In the genomic region with DNA sequence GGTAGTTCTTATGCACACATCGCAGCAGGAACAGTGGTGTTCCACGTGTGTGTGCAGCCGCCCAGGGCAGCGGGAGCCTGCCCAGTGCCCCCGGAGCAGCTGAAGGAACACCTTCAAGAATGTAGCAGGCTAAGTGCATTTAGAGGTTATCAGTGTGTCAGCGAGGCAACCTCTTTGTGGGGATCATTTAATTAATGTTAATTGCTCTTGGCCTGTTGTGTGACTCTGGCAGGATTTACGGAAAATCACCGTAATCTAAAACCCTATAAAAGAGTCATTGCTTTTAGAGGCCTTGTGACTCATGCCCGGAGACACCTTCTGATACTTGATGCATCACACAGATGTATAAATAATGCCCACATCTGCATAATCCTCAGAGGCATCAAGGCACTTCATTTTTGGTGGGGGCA, we compare ENCODE assay signal across 17 cellular contexts. TPM values are rescaled to one million over a fixed set of nuclear protein-coding genes. Genes with fewer than 3 reads are reported as not detected.
DNase-seq lines count a peak whose midpoint lies in the region; ATAC-seq, FAIRE-seq and TF ChIP-seq lines count a peak whose summit lies in the region.
"Had no signal": no experiment of that assay in that cellular context is flagged by ENCODE, and none has a peak within 500 bp of the region (broad histone marks: within the 10 kb centered on the region; RNA-seq: fewer than 3 reads in every experiment).

No MANE protein-coding gene starts in this region.

- no peaks in the 10 kb centered on the region for H4K20me1 ChIP-seq in astrocyte (ENCODE audit: insufficient read depth, low read length)

- H3K9me3 Mint-ChIP-seq in astrocyte (ENCODE audit: unreplicated experiment): peaks cover 4% of the 10 kb centered on the region
- H3K9me3 Mint-ChIP-seq: activated naive CD8-positive, alpha-beta T cell treated with anti-CD3 and anti-CD28 coated beads, Interleukin-2, amount 10 ng/mL, durations not matched to agents 7 days and 5 days had no signal

- no peaks in the 10 kb centered on the region for H3K36me3 Mint-ChIP-seq in astrocyte (ENCODE audit: low read depth, unreplicated experiment)
- H3K36me3 Mint-ChIP-seq: activated naive CD8-positive, alpha-beta T cell treated with anti-CD3 and anti-CD28 coated beads, Interleukin-2, amount 10 ng/mL, durations not matched to agents 7 days and 5 days; CD4-positive, alpha-beta memory T cell had no signal

- no peak overlapping the region for H3K27ac Mint-ChIP-seq in astrocyte (ENCODE audit: unreplicated experiment)
- H3K27ac Mint-ChIP-seq: activated naive CD8-positive, alpha-beta T cell treated with anti-CD3 and anti-CD28 coated beads, Interleukin-2, amount 10 ng/mL, durations not matched to agents 7 days and 5 days; CD4-positive, alpha-beta memory T cell had no signal

- no peak overlapping the region for H2AFZ ChIP-seq in astrocyte (ENCODE audit: low read depth, low read length)

- peak; percentile 43 for FAIRE-seq in astrocyte (lab: Jason Lieb, UNC)

- no peak for TF ChIP-seq CTCF in astrocyte (IDR thresholded peaks at IDR 0.05; ENCODE audit: insufficient read depth, low read depth, low read length)
- no peak for TF ChIP-seq CTCF in mucosa of descending colon (IDR thresholded peaks at IDR 0.05)
- TF ChIP-seq CTCF in colonic mucosa (IDR thresholded peaks at IDR 0.05): no peak

- no peak overlapping the region for H3K4me2 ChIP-seq in astrocyte (ENCODE audit: low read length)

- H3K9me3 ChIP-seq in MG63: no peaks in the 10 kb centered on the region
- peaks cover 3% of the 10 kb centered on the region for H3K9me3 ChIP-seq in astrocyte (ENCODE audit: insufficient read depth, low read depth, low read length)
- no peaks in the 10 kb centered on the region for H3K9me3 ChIP-seq in mucosa of descending colon
- no peaks in the 10 kb centered on the region for H3K9me3 ChIP-seq in colonic mucosa
- H3K9me3 ChIP-seq: lower lobe of right lung, testis had no signal

- peaks cover 2% of the 10 kb centered on the region for H3K27me3 Mint-ChIP-seq in astrocyte (ENCODE audit: low read depth, unreplicated experiment)
- H3K27me3 Mint-ChIP-seq: activated naive CD8-positive, alpha-beta T cell treated with anti-CD3 and anti-CD28 coated beads, Interleukin-2, amount 10 ng/mL, durations not matched to agents 7 days and 5 days had no signal

- no peak overlapping the region for H3K4me3 Mint-ChIP-seq in astrocyte (ENCODE audit: unreplicated experiment)
- H3K4me3 Mint-ChIP-seq: activated naive CD8-positive, alpha-beta T cell treated with anti-CD3 and anti-CD28 coated beads, Interleukin-2, amount 10 ng/mL, durations not matched to agents 7 days and 5 days; CD4-positive, alpha-beta memory T cell had no signal

- intact Hi-C loops in mucosa of descending colon (cut with DNase I, micrococcal nuclease) (no loop called here), colonic mucosa (cut with DNase I) (no loop called here)

- no peaks in the 10 kb centered on the region for H3K36me3 ChIP-seq in MG63
- H3K36me3 ChIP-seq in astrocyte (ENCODE audit: insufficient read depth, low read length): no peaks in the 10 kb centered on the region
- H3K36me3 ChIP-seq in mucosa of descending colon (ENCODE audit: low read depth): no peaks in the 10 kb centered on the region
- no peaks in the 10 kb centered on the region for H3K36me3 ChIP-seq in colonic mucosa
- H3K36me3 ChIP-seq: lower lobe of right lung had no signal

- H3K27ac ChIP-seq in astrocyte (ENCODE audit: low read depth, low read length): no peak overlapping the region
- no peak overlapping the region for H3K27ac ChIP-seq in colonic mucosa
- H3K27ac ChIP-seq: lower lobe of right lung, testis, VCaP had no signal

- peaks cover 18% of the 10 kb centered on the region for H3K4me1 Mint-ChIP-seq in astrocyte (ENCODE audit: low read depth, unreplicated experiment)
- H3K4me1 Mint-ChIP-seq: activated naive CD8-positive, alpha-beta T cell treated with anti-CD3 and anti-CD28 coated beads, Interleukin-2, amount 10 ng/mL, durations not matched to agents 7 days and 5 days had no signal

- H3K4me1 ChIP-seq in astrocyte (ENCODE audit: insufficient read depth, low read length) (peaks cover 20% of the 10 kb centered on the region), mucosa of descending colon (ENCODE audit: low read depth) (no peaks in the 10 kb centered on the region), colonic mucosa (no peaks in the 10 kb centered on the region)
- H3K4me1 ChIP-seq: lower lobe of right lung, testis had no signal

- no peaks in the 10 kb centered on the region for H3K79me2 ChIP-seq in astrocyte (ENCODE audit: insufficient read depth, low read length)

- H3K9ac ChIP-seq in astrocyte (ENCODE audit: low read length) (no peak overlapping the region), colonic mucosa (ENCODE audit: low read depth in 2 of 2, low read length in 2 of 2) (no peak overlapping the region)

- H3K27me3 ChIP-seq in MG63 (no peaks in the 10 kb centered on the region), astrocyte (ENCODE audit: insufficient read depth, low read length) (no peaks in the 10 kb centered on the region), colonic mucosa (no peaks in the 10 kb centered on the region)
- H3K27me3 ChIP-seq: testis had no signal

- ATAC-seq in mucosa of descending colon: peak; percentile 79
- ATAC-seq: lower lobe of right lung had no signal

- DNase-seq in H4 (ENCODE audit: low spot score) (peak; percentile 28), MG63 (peak; percentile 40), astrocyte (ENCODE audit: low read depth) (peak; percentile 49), mucosa of descending colon (no peak), colonic mucosa (no peak), NCI-H2029 treated with DMSO at 0.1 percent for 48 hours (lab: John Stamatoyannopoulos, UW) (no peak)
- DNase-seq in stimulated activated CD4-positive, alpha-beta T cell treated with anti-CD3 and anti-CD28 coated beads, Interleukin-4, amount 100 ng/mL, for 4 hours: no peak
- DNase-seq: activated naive CD8-positive, alpha-beta T cell treated with anti-CD3 and anti-CD28 coated beads, Interleukin-2, amount 10 ng/mL, durations not matched to agents 7 days and 5 days; CD4-positive, alpha-beta memory T cell; erythroblast; hippocampal formation; lower lobe of right lung; NCI-H446 treated with DMSO at 0.1 percent for 48 hours; SHP77 treated with DMSO at 0.1 percent for 48 hours; testis had no signal

- no peak overlapping the region for H3K4me3 ChIP-seq in MG63
- no peak overlapping the region for H3K4me3 ChIP-seq in astrocyte (ENCODE audit: insufficient read depth, low read depth, low read length)
- H3K4me3 ChIP-seq in mucosa of descending colon: no peak overlapping the region
- no peak overlapping the region for H3K4me3 ChIP-seq in colonic mucosa
- H3K4me3 ChIP-seq: lower lobe of right lung, skin epidermis, testis had no signal

RNA-seq across cellular contexts. Expression of a gene that starts 47.3 kb away (rescaled TPM):
- 22.7 and 38.2 TPM in 2 replicates for total RNA-seq in H4 (2014; rRNA removed; shearing (Covaris generic))
- total RNA-seq in MG63 (2014; rRNA removed; shearing (Covaris generic); ENCODE audit: low replicate concordance): 11.8 and 36.6 TPM in 2 replicates
- 16.4 and 20.8 TPM in 2 replicates for total RNA-seq in astrocyte
- 10 to 100 TPM; 15.6 to 20.2 (median 17.2) TPM for total RNA-seq in mucosa of descending colon
- total RNA-seq in colonic mucosa: 10 to 100 TPM; 20.9 to 22.9 TPM

Comparison
In these comparisons a context has a peak if more than half of its experiments do, and no peak if none do; other contexts are left out.
1. DNase-seq: peak in H4 (single experiment), MG63 (single experiment) and astrocyte (single experiment); none in mucosa of descending colon (0 of 3), colonic mucosa (single experiment), NCI-H2029 treated with DMSO at 0.1 percent for 48 hours (single experiment) and stimulated activated CD4-positive, alpha-beta T cell treated with anti-CD3 and anti-CD28 coated beads, Interleukin-4, amount 100 ng/mL, for 4 hours (0 of 2).